Comparison of ENCODE assay signal across 15 cellular contexts in the genomic region with DNA sequence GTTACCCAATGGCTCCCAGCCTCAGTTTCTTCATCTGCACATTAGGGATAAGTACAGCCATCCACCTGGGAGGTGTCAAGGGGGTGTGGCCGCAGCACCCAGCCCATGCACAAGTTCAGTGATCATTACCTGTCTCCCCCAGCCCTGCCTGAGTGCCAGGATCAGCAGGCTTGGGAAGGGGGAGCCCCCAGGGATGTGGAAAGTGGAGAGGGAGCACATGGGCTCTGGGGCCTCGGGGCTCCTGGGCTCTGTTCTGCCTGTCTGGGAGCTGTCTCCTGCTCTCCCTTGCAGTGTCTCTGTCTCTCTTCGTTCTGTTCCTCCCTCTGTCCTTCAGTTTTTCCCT. TPM values are rescaled to one million over a fixed set of nuclear protein-coding genes. Genes with fewer than 3 reads are reported as not detected.
DNase-seq lines count a peak whose midpoint lies in the region; ATAC-seq and TF ChIP-seq lines count a peak whose summit lies in the region.
"Had no signal": no experiment of that assay in that cellular context is flagged by ENCODE, and none has a peak within 500 bp of the region (broad histone marks: within the 10 kb centered on the region; RNA-seq: fewer than 3 reads in every experiment).

No MANE protein-coding gene starts in this region.

- CTCF ChIA-PET in Panc1 (lab: Charles Lee), result no interaction called here

- peaks cover 33% of the 10 kb centered on the region for H3K4me1 ChIP-seq in Panc1 (ENCODE audit: control insufficient read depth, insufficient read depth, low read length)
- H3K4me1 ChIP-seq: BE2C had no signal

- intact Hi-C loops in Panc1 (cut with micrococcal nuclease; ENCODE audit: unreplicated experiment) (no loop called here), posterior vena cava (cut with DNase I) (no loop called here)

- no peak overlapping the region for H3K4me3 ChIP-seq in Panc1 (ENCODE audit: low read depth in 2 of 2, low read length in 2 of 2)

- peak; percentile 28; the same call in 1 of the 2 replicates for ATAC-seq in Panc1
- no peak for ATAC-seq in left lobe of liver
- no peak for ATAC-seq in HG03045 (IDR thresholded peaks at IDR 0.05; ENCODE audit: unreplicated experiment)
- ATAC-seq in GM18511 (IDR thresholded peaks at IDR 0.05; ENCODE audit: unreplicated experiment), result no peak
- ATAC-seq: CD8-positive, alpha-beta T cell had no signal

- in situ Hi-C loops in Panc1 (cut with HindIII; ENCODE audit: low pct_unique_long_range_greater_than_20kb, low sequenced_read_pairs), result no loop called here

- H3K27ac ChIP-seq in Panc1 (ENCODE audit: low read length), result peak overlapping the region; percentile 89

- H3K36me3 ChIP-seq in Panc1 (ENCODE audit: control insufficient read depth, insufficient read depth, low read length), result no peaks in the 10 kb centered on the region
- H3K36me3 ChIP-seq: BE2C had no signal

- no TSS peak for BruUV-seq in Panc1 (replicated peaks; lab: Mats Ljungman, UMichigan)

- POLR2A ChIA-PET in Panc1 (lab: Charles Lee), result no interaction called here

- no peaks in the 10 kb centered on the region for H3K27me3 ChIP-seq in Panc1 (ENCODE audit: control insufficient read depth, insufficient read depth, low read length)
- H3K27me3 ChIP-seq: BE2C had no signal

- DNase-seq in D341Med (ENCODE audit: low spot score) (peak; percentile 7), Panc1 (ENCODE audit: low read depth, low spot score) (no peak), left lobe of liver (ENCODE audit: low spot score) (peak; percentile 23), posterior vena cava (ENCODE audit: low spot score) (peak; percentile 53)
- no peak for DNase-seq in stimulated activated naive CD4-positive, alpha-beta T cell treated with Interleukin-2 at 50 U/mL for 16 hours (lab: John Stamatoyannopoulos, UW)
- DNase-seq: BE2C, DND-41, GDM1, Karpas-422, NCI-H187 treated with DMSO at 0.1 percent for 48 hours, NCI-H446, SHP77 treated with DMSO at 0.1 percent for 48 hours had no signal

- no peaks in the 10 kb centered on the region for H3K9me3 ChIP-seq in Panc1 (ENCODE audit: control insufficient read depth, insufficient read depth, low read depth, low read length)
- H3K9me3 ChIP-seq: BE2C had no signal

- TF ChIP-seq CTCF in Panc1 (IDR thresholded peaks at IDR 0.05), result no peak

RNA-seq across cellular contexts. Expression of a gene that starts 10.8 kb away (rescaled TPM):
- 2.3 TPM for total RNA-seq in Panc1 (2021; ENCODE audit: unreplicated experiment)
- 2.6 TPM for polyA plus RNA-seq in Panc1 (2012; ENCODE audit: insufficient read length)
- total RNA-seq in left lobe of liver, result not detected
- not detected for total RNA-seq in posterior vena cava
- total RNA-seq: CD8-positive, alpha-beta T cell had no signal

RNA-seq across cellular contexts. Expression of a gene that starts 54.8 kb away (rescaled TPM):
- total RNA-seq in Panc1 (2021; ENCODE audit: unreplicated experiment) (3.4 TPM), left lobe of liver (not detected), posterior vena cava (not detected)
- polyA plus RNA-seq in Panc1 (2012; ENCODE audit: insufficient read length), result 4.4 TPM
- total RNA-seq: CD8-positive, alpha-beta T cell had no signal

Comparison
In these comparisons a context has a peak if more than half of its experiments do, and no peak if none do; other contexts are left out.
1. DNase-seq: peak in D341Med (single experiment), left lobe of liver (single experiment) and posterior vena cava (single experiment); none in Panc1 (single experiment) and stimulated activated naive CD4-positive, alpha-beta T cell treated with Interleukin-2 at 50 U/mL for 16 hours (single experiment).